Comparison of ENCODE assay signal across 27 cellular contexts in genomic region chr5:59738039-59738438, GRCh38.
A peak's percentile ranks its signal among the peaks of the same experiment; 100 is the strongest.
DNase-seq lines count a peak whose midpoint lies in the region; ATAC-seq and TF ChIP-seq lines count a peak whose summit lies in the region.
"Had no signal": no experiment of that assay in that cellular context is flagged by ENCODE, and none has a peak within 500 bp of the region (broad histone marks: within the 10 kb centered on the region; RNA-seq: fewer than 3 reads in every experiment).

No MANE protein-coding gene starts in this region.

- H3K9me2 ChIP-seq in neural cell (ENCODE audit: insufficient read depth, low read length): no peaks in the 10 kb centered on the region

- no peak overlapping the region for H2AFZ ChIP-seq in neural cell (ENCODE audit: low read depth, low read length)

- no peaks in the 10 kb centered on the region for H3K27me3 ChIP-seq in neural cell (ENCODE audit: insufficient read depth, low read depth, low read length)
- H3K27me3 ChIP-seq in left lung: no peaks in the 10 kb centered on the region
- H3K27me3 ChIP-seq: BE2C; BLaER1; BLaER1 treated with 17β-estradiol and CSF1 and Interleukin-3, amounts not matched to agents 10 nM and 100 nM had no signal

- TF ChIP-seq RAD21 in neural cell (conservative IDR thresholded peaks at IDR 0.05): no peak

- no peak for DNase-seq in left lung
- DNase-seq: 8988T; ACHN; AML-193; BE2C; C1 segment of cervical spinal cord; Caco-2; Calu3; CD4-positive, alpha-beta memory T cell; CD4-positive, alpha-beta T cell; CD4-positive, CD25-positive, alpha-beta regulatory T cell; CD8-positive, alpha-beta memory T cell; CD8-positive, alpha-beta T cell; COR-L47; DMS 273 treated with DMSO at 0.1 percent for 48 hours; DMS153; DMS53; DMS79; DMS79 treated with DMSO at 0.1 percent for 48 hours; DND-41; EL had no signal

- no peaks in the 10 kb centered on the region for H4K20me1 ChIP-seq in neural cell (ENCODE audit: insufficient read depth)
- H4K20me1 ChIP-seq: BLaER1; BLaER1 treated with 17β-estradiol and CSF1 and Interleukin-3, amounts not matched to agents 10 nM and 100 nM had no signal

- H3K9me3 ChIP-seq in neural cell (ENCODE audit: low read length) (no peaks in the 10 kb centered on the region), left lung (no peaks in the 10 kb centered on the region)
- H3K9me3 ChIP-seq: A549; BE2C; BLaER1; BLaER1 treated with 17β-estradiol and CSF1 and Interleukin-3, amounts not matched to agents 10 nM and 100 nM; Caco-2 had no signal

- peak; percentile 58 for TF ChIP-seq EP300 in neural cell (conservative IDR thresholded peaks at IDR 0.05; ENCODE audit: poor library complexity, severe bottlenecking)

- ATAC-seq in left lung: no peak
- ATAC-seq: A549; CD8-positive, alpha-beta T cell had no signal

- H3K4me3 ChIP-seq in neural cell (ENCODE audit: low read length) (no peak overlapping the region), left lung (no peak overlapping the region)
- H3K4me3 ChIP-seq: A549; BLaER1; BLaER1 treated with 17β-estradiol and CSF1 and Interleukin-3, amounts not matched to agents 10 nM and 100 nM had no signal

- TF ChIP-seq CTCF in neural cell (IDR thresholded peaks at IDR 0.05; ENCODE audit: poor library complexity, severe bottlenecking) (no peak), left lung (IDR thresholded peaks at IDR 0.05) (no peak)

- no peak overlapping the region for H3K4me2 ChIP-seq in neural cell (ENCODE audit: low read length)
- H3K4me2 ChIP-seq: A549; BLaER1; BLaER1 treated with 17β-estradiol and CSF1 and Interleukin-3, amounts not matched to agents 10 nM and 100 nM had no signal

- no peaks in the 10 kb centered on the region for H3K79me2 ChIP-seq in neural cell (replicated peaks; ENCODE audit: insufficient read depth, low read length)

- no peaks in the 10 kb centered on the region for H3K36me3 ChIP-seq in neural cell (ENCODE audit: insufficient read depth, low read length)
- H3K36me3 ChIP-seq in left lung: no peaks in the 10 kb centered on the region
- H3K36me3 ChIP-seq: BE2C; BLaER1; BLaER1 treated with 17β-estradiol and CSF1 and Interleukin-3, amounts not matched to agents 10 nM and 100 nM had no signal

- no peak overlapping the region for H3K9ac ChIP-seq in neural cell (ENCODE audit: low read length)
- H3K9ac ChIP-seq: BLaER1; BLaER1 treated with 17β-estradiol and CSF1 and Interleukin-3, amounts not matched to agents 10 nM and 100 nM had no signal

- no peaks in the 10 kb centered on the region for H3F3A ChIP-seq in neural cell (ENCODE audit: insufficient read depth, low read length, poor library complexity, severe bottlenecking)

- intact Hi-C loops in left lung (cut with DNase I): no loop called here

- H3K27ac ChIP-seq in neural cell (ENCODE audit: low read length) (no peak overlapping the region), left lung (no peak overlapping the region)
- H3K27ac ChIP-seq: 22Rv1; A549; BLaER1; BLaER1 treated with 17β-estradiol and CSF1 and Interleukin-3, amounts not matched to agents 10 nM and 100 nM; C4-2B had no signal

- no peaks in the 10 kb centered on the region for H3K4me1 ChIP-seq in left lung
- H3K4me1 ChIP-seq: BE2C; BLaER1; BLaER1 treated with 17β-estradiol and CSF1 and Interleukin-3, amounts not matched to agents 10 nM and 100 nM; Caco-2 had no signal

TF ChIP-seq in neural cell, 6 proteins besides CTCF, POLR2A, EP300 and RAD21:
- TF ChIP-seq SMC3 (conservative IDR thresholded peaks at IDR 0.05; ENCODE audit: poor library complexity) (no peak), POLR2AphosphoS5 (IDR thresholded peaks at IDR 0.05) (peak; percentile 59), EZH2 (IDR thresholded peaks at IDR 0.05; ENCODE audit: borderline replicate concordance, insufficient read depth, low read length, poor library complexity, severe bottlenecking) (no peak), TAF1 (IDR thresholded peaks at IDR 0.05; ENCODE audit: low read depth) (no peak)
